13 cellular contexts compared by ENCODE assay signal in genomic region chr2:200786423-200786822, GRCh38. TPM values are rescaled to one million over a fixed set of nuclear protein-coding genes. Genes with fewer than 3 reads are reported as not detected.
DNase-seq lines count a peak whose midpoint lies in the region; TF ChIP-seq lines count a peak whose summit lies in the region.
"Had no signal": no experiment of that assay in that cellular context is flagged by ENCODE, and none has a peak within 500 bp of the region (broad histone marks: within the 10 kb centered on the region; RNA-seq: fewer than 3 reads in every experiment).

No MANE protein-coding gene starts in this region.

- peak overlapping the region; percentile 80 for H3K4me3 Mint-ChIP-seq in HFFc6

- H4K8ac ChIP-seq in neuronal stem cell (ENCODE audit: low read depth, low read length), result no peak overlapping the region

- no peaks in the 10 kb centered on the region for H3K9me3 Mint-ChIP-seq in HFFc6

- peak overlapping the region; percentile 99 for H3K27ac Mint-ChIP-seq in HFFc6

- H3K4me1 ChIP-seq in ascending aorta (peaks cover 0 to 11% of the 10 kb centered on the region in 2 donors), neuronal stem cell (ENCODE audit: control insufficient read depth in 2 of 2, insufficient read depth in 1 of 2, low read depth in 1 of 2, low read length in 2 of 2) (no peaks in the 10 kb centered on the region)
- H3K4me1 ChIP-seq: gastroesophageal sphincter had no signal

- peaks cover 72% of the 10 kb centered on the region for H3K4me1 Mint-ChIP-seq in HFFc6 (ENCODE audit: low read depth)

- H2BK12ac ChIP-seq in neuronal stem cell (ENCODE audit: low read length), result no peak overlapping the region

- H3K4me3 ChIP-seq in ascending aorta (no peak overlapping the region), neuronal stem cell (ENCODE audit: low read length in 2 of 2) (no peak overlapping the region)
- H3K4me3 ChIP-seq: gastroesophageal sphincter, skin epidermis had no signal

- H3K4ac ChIP-seq in neuronal stem cell (ENCODE audit: low read length), result no peak overlapping the region

- no peak overlapping the region for H2BK15ac ChIP-seq in neuronal stem cell (ENCODE audit: low read length)

- H4K91ac ChIP-seq in neuronal stem cell (ENCODE audit: low read depth, low read length, poor library complexity), result no peak overlapping the region

- no peak overlapping the region for H2BK120ac ChIP-seq in neuronal stem cell (ENCODE audit: low read depth, low read length)

- no peak overlapping the region for H2BK5ac ChIP-seq in neuronal stem cell (ENCODE audit: low read length)

- no peak overlapping the region for H3K14ac ChIP-seq in neuronal stem cell (ENCODE audit: low read length)

- H3K27ac ChIP-seq in 22Rv1 (peak overlapping the region; percentile 87), ascending aorta (peak overlapping the region; percentile 47 to 58), neuronal stem cell (replicated peaks; ENCODE audit: low read length) (no peak overlapping the region)
- H3K27ac ChIP-seq: gastroesophageal sphincter had no signal

- no peaks in the 10 kb centered on the region for H3K27me3 Mint-ChIP-seq in HFFc6 (ENCODE audit: insufficient read depth)

- H3K27me3 ChIP-seq in ascending aorta (no peaks in the 10 kb centered on the region), neuronal stem cell (ENCODE audit: control insufficient read depth in 3 of 3, insufficient read depth in 3 of 3, low read depth in 1 of 3, low read length in 3 of 3) (peaks cover 0 to 16% (median 0%) of the 10 kb centered on the region in 3 experiments)
- H3K27me3 ChIP-seq: gastroesophageal sphincter had no signal

- H3K36me3 Mint-ChIP-seq in HFFc6 (ENCODE audit: low read depth), result no peaks in the 10 kb centered on the region

- no peak overlapping the region for H3K23ac ChIP-seq in neuronal stem cell (ENCODE audit: low read depth, low read length, poor library complexity)

- no peak overlapping the region for H3K4me2 ChIP-seq in neuronal stem cell (ENCODE audit: insufficient read depth, low read length, poor library complexity, severe bottlenecking)

- H3K9ac ChIP-seq in neuronal stem cell (ENCODE audit: low read depth, low read length, poor library complexity), result no peak overlapping the region

- H3K9me3 ChIP-seq in ascending aorta (no peaks in the 10 kb centered on the region), neuronal stem cell (replicated peaks in 1 of 2; ENCODE audit: control insufficient read depth in 2 of 2, insufficient read depth in 1 of 2, low read depth in 1 of 2, low read length in 2 of 2) (no peaks in the 10 kb centered on the region)
- H3K9me3 ChIP-seq: gastroesophageal sphincter had no signal

- H2AK5ac ChIP-seq in neuronal stem cell (ENCODE audit: low read depth, low read length), result no peak overlapping the region

- peak; percentile 59 for DNase-seq in HFFc6
- DNase-seq in ascending aorta (ENCODE audit: low spot score in 2 of 2), result no peak
- peak; percentile 80 for DNase-seq in iris pigment epithelial cell (ENCODE audit: low read depth)
- DNase-seq in GM10266 (ENCODE audit: extremely low spot score), result no peak
- no peak for DNase-seq in nucleus accumbens (lab: John Stamatoyannopoulos, UW)
- DNase-seq in midbrain (lab: John Stamatoyannopoulos, UW), result no peak
- no peak for DNase-seq in neuronal stem cell (ENCODE audit: low spot score)
- DNase-seq: anterior cingulate cortex, H7, NCI-H446 had no signal

- intact Hi-C loops in ascending aorta (cut with DNase I), result loop anchor here (2.0 kb wide), 1 partner anchor 44 kb away; no protein-coding TSS in a partner anchor

- H3K79me1 ChIP-seq in neuronal stem cell (ENCODE audit: low read depth, low read length), result no peaks in the 10 kb centered on the region

- H3K36me3 ChIP-seq in ascending aorta (no peaks in the 10 kb centered on the region), neuronal stem cell (replicated peaks in 1 of 2; ENCODE audit: control insufficient read depth in 2 of 2, insufficient read depth in 2 of 2, low read length in 2 of 2) (no peaks in the 10 kb centered on the region)
- H3K36me3 ChIP-seq: gastroesophageal sphincter had no signal

- TF ChIP-seq CTCF in 22Rv1 (IDR thresholded peaks at IDR 0.05) (no peak), HFFc6 (IDR thresholded peaks at IDR 0.05) (no peak), ascending aorta (IDR thresholded peaks at IDR 0.05) (no peak), GM10266 (IDR thresholded peaks at IDR 0.05; ENCODE audit: control insufficient read depth, insufficient read depth, low read depth, missing control alignments) (no peak)

- no peak overlapping the region for H2AFZ ChIP-seq in neuronal stem cell (ENCODE audit: low read length)

- no peak overlapping the region for H3K18ac ChIP-seq in neuronal stem cell (ENCODE audit: low read length)

- WGBS in neuronal stem cell (ENCODE audit: extremely low coverage in 2 of 2, insufficient read length in 2 of 2, insufficient replicate concordance in 1 of 2), 2 donors, result no CpG with 5 or more reads among the region's 2 CpGs

RNA-seq across cellular contexts. Expression of gene BZW1, which starts 25.3 kb away (rescaled TPM):
- 100 to 1,000 TPM; 318 to 459 (median 409) TPM for total RNA-seq in HFFc6 (2021; fragmentation: NEBNext Ultra II Directional; extraction: Animal tissue kit (Norgen Biotek cat#: 25700))
- 85.4 TPM for total RNA-seq in ascending aorta
- polyA plus RNA-seq in neuronal stem cell (2013, experiment 1 of 2), result 167 TPM
- 170 TPM for polyA plus RNA-seq in neuronal stem cell (2013, experiment 2 of 2)

Comparison
In these comparisons a context has a peak if more than half of its experiments do, and no peak if none do; other contexts are left out.
1. DNase-seq: peak in HFFc6 (single experiment) and iris pigment epithelial cell (single experiment); none in ascending aorta (0 of 2), GM10266 (single experiment), nucleus accumbens (0 of 56), midbrain (single experiment) and neuronal stem cell (single experiment).